Comparison of ENCODE assay signal across 8 cellular contexts in genomic region chr10:90421874-90422273, GRCh38.
"Had no signal": no experiment of that assay in that cellular context is flagged by ENCODE, and none has a peak within 500 bp of the region (broad histone marks: within the 10 kb centered on the region; RNA-seq: fewer than 3 reads in every experiment).

No MANE protein-coding gene starts in this region.

- DNase-seq: GDM1, GF-D8 had no signal

- FAIRE-seq: G401.6, GM12878, GM12891, GM12892, GM18507, GM19239 had no signal

- H3K4me3 ChIP-seq: GM12878 had no signal
